ENCODE assay signal across 24 cellular contexts in genomic region chr4:158347596-158347995, GRCh38.
"Had no signal": no experiment of that assay in that cellular context is flagged by ENCODE, and none has a peak within 500 bp of the region (broad histone marks: within the 10 kb centered on the region; RNA-seq: fewer than 3 reads in every experiment).

No MANE protein-coding gene starts in this region.

- H3K27me3 ChIP-seq: body of pancreas, dorsolateral prefrontal cortex, esophagus squamous epithelium, pancreas, right atrium auricular region, testis, transverse colon had no signal

- H3K9me3 ChIP-seq: body of pancreas, esophagus squamous epithelium, pancreas, right atrium auricular region, testis, transverse colon had no signal

- H3K4me3 ChIP-seq: body of pancreas, coronary artery, dorsolateral prefrontal cortex, esophagus squamous epithelium, pancreas, right atrium auricular region, testis, transverse colon had no signal

- H3K27ac ChIP-seq: body of pancreas, coronary artery, dorsolateral prefrontal cortex, esophagus squamous epithelium, pancreas, right atrium auricular region, testis, transverse colon had no signal

- H3K36me3 ChIP-seq: esophagus squamous epithelium, pancreas, right atrium auricular region, transverse colon had no signal

- DNase-seq: activated B cell treated with CpG ODN at 0.5 μM for 24 hours; activated CD8-positive, alpha-beta memory T cell treated with anti-CD3 and anti-CD28 coated beads, Interleukin-2, amount 10 ng/mL, durations not matched to agents 7 days and 5 days; activated CD8-positive, alpha-beta T cell treated with anti-CD3 and anti-CD28 coated beads, Interleukin-2, amount 10 ng/mL, durations not matched to agents 7 days and 5 days; activated naive CD4-positive, alpha-beta T cell; activated T-cell treated with anti-CD3 and anti-CD28 coated beads for 4 hours; activated T-cell treated with anti-CD3 and anti-CD28 coated beads, Interleukin-2, amount 50 U/mL, for 72 hours; anterior cingulate cortex; body of pancreas; dorsolateral prefrontal cortex; effector memory CD8-positive, alpha-beta T cell; esophagus squamous epithelium; head of caudate nucleus; hypothalamus; immature natural killer cell; naive thymus-derived CD8-positive, alpha-beta T cell; nucleus accumbens; pancreas; stimulated activated CD4-positive, alpha-beta T cell treated with anti-CD3 and anti-CD28 coated beads, Interleukin-2, amount 100 ng/mL, for 48 hours; stimulated activated naive CD4-positive, alpha-beta T cell treated with Interleukin-2 at 50 U/mL for 16 hours; T-helper 2 cell; testis; transverse colon had no signal

- H3K4me1 ChIP-seq: esophagus squamous epithelium, right atrium auricular region, testis, transverse colon had no signal
